ENCODE assay signal across 1 cellular context in genomic region chr19:53576941-53577653, GRCh38.
TF ChIP-seq lines count a peak whose summit lies in the region.

No MANE protein-coding gene starts in this region.

TF ChIP-seq in IMR-90, 13 proteins besides CTCF, POLR2A, EP300 and RAD21:
- TF ChIP-seq MAZ (IDR thresholded peaks at IDR 0.05; ENCODE audit: borderline replicate concordance, low read depth, low read length) (no peak), ELK1 (IDR thresholded peaks at IDR 0.05; ENCODE audit: borderline replicate concordance, low read depth, low read length) (no peak), SMC3 (IDR thresholded peaks at IDR 0.05; ENCODE audit: low read depth, low read length) (no peak)
